ENCODE assay signal across 14 cellular contexts in the genomic region with DNA sequence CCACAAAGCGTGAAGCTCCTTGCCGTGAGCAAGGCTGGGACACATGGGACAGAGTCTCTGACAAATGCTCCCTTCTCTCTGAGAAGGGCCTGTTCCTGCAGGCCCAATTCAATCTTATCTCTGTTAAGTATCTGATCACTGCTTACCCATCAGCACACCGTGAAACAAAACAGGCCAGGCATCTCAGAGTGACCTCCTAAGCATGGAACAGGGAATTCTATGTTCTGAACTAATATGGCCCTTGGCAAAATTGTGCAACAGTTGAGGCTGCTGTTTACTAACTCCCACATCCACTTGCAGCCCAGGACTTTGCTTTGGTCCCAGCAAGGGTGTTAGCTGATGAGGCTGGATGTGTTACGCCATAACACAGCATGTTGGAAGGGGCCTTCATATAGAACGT.
A peak's percentile ranks its signal among the peaks of the same experiment; 100 is the strongest.
DNase-seq lines count a peak whose midpoint lies in the region; ATAC-seq and TF ChIP-seq lines count a peak whose summit lies in the region.
"Had no signal": no experiment of that assay in that cellular context is flagged by ENCODE, and none has a peak within 500 bp of the region (broad histone marks: within the 10 kb centered on the region; RNA-seq: fewer than 3 reads in every experiment).

No MANE protein-coding gene starts in this region.

- H3K36me3 ChIP-seq in PC-3 (ENCODE audit: low read depth, low read length) (no peaks in the 10 kb centered on the region), prostate gland (no peaks in the 10 kb centered on the region), A673 (ENCODE audit: insufficient read depth, low read length, poor library complexity, severe bottlenecking) (no peaks in the 10 kb centered on the region), MG63 (no peaks in the 10 kb centered on the region)
- no peaks in the 10 kb centered on the region for H3K36me3 ChIP-seq in CD4-positive, alpha-beta memory T cell (ENCODE audit: insufficient read depth, low read length)
- H3K36me3 ChIP-seq: BLaER1 treated with 17β-estradiol and CSF1 and Interleukin-3, amounts not matched to agents 10 nM and 100 nM had no signal

- ATAC-seq in PC-3 = no peak
- no peak for ATAC-seq in WTC11

- TF ChIP-seq CTCF in PC-3 (conservative IDR thresholded peaks at IDR 0.05; ENCODE audit: low read depth, low read length) (no peak), fibroblast of mammary gland (conservative IDR thresholded peaks at IDR 0.05; ENCODE audit: control insufficient read depth, insufficient read depth, low read depth, low read length) (no peak), prostate gland (IDR thresholded peaks at IDR 0.05) (no peak), A673 (conservative IDR thresholded peaks at IDR 0.05; ENCODE audit: low read depth, low read length) (no peak), WTC11 (IDR thresholded peaks at IDR 0.05) (no peak)

- no peaks in the 10 kb centered on the region for H3K27me3 Mint-ChIP-seq in CD4-positive, alpha-beta memory T cell
- no peaks in the 10 kb centered on the region for H3K27me3 Mint-ChIP-seq in WTC11 (ENCODE audit: low read depth)

- BruUV-seq in PC-3 (replicated peaks; lab: Mats Ljungman, UMichigan) (no TSS peak), A673 (replicated peaks; lab: Mats Ljungman, UMichigan) (no TSS peak)

- no peak overlapping the region for H3K27ac Mint-ChIP-seq in CD4-positive, alpha-beta memory T cell
- no peak overlapping the region for H3K27ac Mint-ChIP-seq in WTC11

- H4K20me1 ChIP-seq in PC-3 (ENCODE audit: low read length) = no peaks in the 10 kb centered on the region
- H4K20me1 ChIP-seq: BLaER1 treated with 17β-estradiol and CSF1 and Interleukin-3, amounts not matched to agents 10 nM and 100 nM had no signal

- CTCF ChIA-PET in PC-3 (lab: Charles Lee) = interaction anchor here (0.8 kb wide), 1 partner anchor 297 kb away, joined by 3 read pairs; no protein-coding TSS in a partner anchor
- CTCF ChIA-PET in CD4-positive, alpha-beta memory T cell (lab: Charles Lee; ENCODE audit: partially characterized antibody) = interaction anchor here (1.6 kb wide), 1 partner anchor 27 kb away, joined by 4 read pairs; no protein-coding TSS in a partner anchor
- CTCF ChIA-PET in A673 (lab: Charles Lee) = no interaction called here
- CTCF ChIA-PET in WTC11 (lab: Charles Lee) = no interaction called here

- H3K4me3 Mint-ChIP-seq in CD4-positive, alpha-beta memory T cell = no peak overlapping the region
- no peak overlapping the region for H3K4me3 Mint-ChIP-seq in WTC11

- peak overlapping the region; percentile 11; the same call in 1 of the 2 replicates for H2AFZ ChIP-seq in PC-3 (ENCODE audit: low read length)

- H3F3A ChIP-seq in PC-3 (ENCODE audit: low read length, unreplicated experiment) = no peaks in the 10 kb centered on the region

- no peaks in the 10 kb centered on the region for H3K27me3 ChIP-seq in PC-3 (ENCODE audit: low read length)
- H3K27me3 ChIP-seq in prostate gland (replicated peaks; ENCODE audit: insufficient read depth) = no peaks in the 10 kb centered on the region
- no peaks in the 10 kb centered on the region for H3K27me3 ChIP-seq in CD4-positive, alpha-beta memory T cell (ENCODE audit: insufficient read depth, low read length)
- H3K27me3 ChIP-seq in A673 (replicated peaks; ENCODE audit: insufficient read depth, low read depth, low read length, poor library complexity) = peaks cover 3% of the 10 kb centered on the region
- no peaks in the 10 kb centered on the region for H3K27me3 ChIP-seq in MG63
- H3K27me3 ChIP-seq: BLaER1 treated with 17β-estradiol and CSF1 and Interleukin-3, amounts not matched to agents 10 nM and 100 nM had no signal

- intact Hi-C loops in PC-3 (cut with micrococcal nuclease) (no loop called here), prostate gland (cut with DNase I) (no loop called here), A673 (cut with micrococcal nuclease; ENCODE audit: unreplicated experiment) (no loop called here)
- intact Hi-C loops in CD4-positive, alpha-beta memory T cell (cut with micrococcal nuclease) = no loop called here

- H3K4me3 ChIP-seq in PC-3 (ENCODE audit: low read length) (no peak overlapping the region), fibroblast of mammary gland (ENCODE audit: control insufficient read depth, low read depth, low read length) (no peak overlapping the region), prostate gland (no peak overlapping the region), A673 (ENCODE audit: low read depth, low read length, poor library complexity, severe bottlenecking) (no peak overlapping the region), MG63 (no peak overlapping the region)
- no peak overlapping the region for H3K4me3 ChIP-seq in CD4-positive, alpha-beta memory T cell (ENCODE audit: low read length in 2 of 2)
- H3K4me3 ChIP-seq: BLaER1 treated with 17β-estradiol and CSF1 and Interleukin-3, amounts not matched to agents 10 nM and 100 nM; lung had no signal

- POLR2A ChIA-PET in PC-3 (lab: Charles Lee; ENCODE audit: unreplicated experiment) (interaction anchor here (0.6 kb wide), 1 partner anchor 412 kb away, joined by 3 read pairs; no protein-coding TSS in a partner anchor), A673 (lab: Charles Lee; ENCODE audit: low non-redundant PET) (no interaction called here), WTC11 (lab: Charles Lee) (no interaction called here)
- POLR2A ChIA-PET in CD4-positive, alpha-beta memory T cell (lab: Charles Lee; ENCODE audit: partially characterized antibody) = no interaction called here

- no peaks in the 10 kb centered on the region for H3K9me2 ChIP-seq in PC-3 (replicated peaks; ENCODE audit: low read length)

- H3K4me1 Mint-ChIP-seq in CD4-positive, alpha-beta memory T cell = peaks cover 0 to 9% (median 3%) of the 10 kb centered on the region in 4 donors
- peaks cover 4% of the 10 kb centered on the region for H3K4me1 Mint-ChIP-seq in WTC11

- 49% methylated on average over 5 of the region's 5 CpGs for WGBS in prostate gland

- no peaks in the 10 kb centered on the region for H3K9me3 Mint-ChIP-seq in CD4-positive, alpha-beta memory T cell
- no peaks in the 10 kb centered on the region for H3K9me3 Mint-ChIP-seq in WTC11

- peak; percentile 10 for TF ChIP-seq POLR2A in prostate gland (IDR thresholded peaks at IDR 0.05)

- peaks cover 22% of the 10 kb centered on the region for H3K4me1 ChIP-seq in PC-3 (ENCODE audit: insufficient read depth, low read length)
- H3K4me1 ChIP-seq in prostate gland (replicated peaks) = peaks cover 6% of the 10 kb centered on the region
- H3K4me1 ChIP-seq in CD4-positive, alpha-beta memory T cell (ENCODE audit: insufficient read depth, low read length) = no peaks in the 10 kb centered on the region
- no peaks in the 10 kb centered on the region for H3K4me1 ChIP-seq in A673 (ENCODE audit: insufficient read depth, low read length, poor library complexity, severe bottlenecking)

- peak overlapping the region; percentile 20; the same call in 1 of the 2 replicates for H3K4me2 ChIP-seq in PC-3 (ENCODE audit: low read length)
- H3K4me2 ChIP-seq: BLaER1 treated with 17β-estradiol and CSF1 and Interleukin-3, amounts not matched to agents 10 nM and 100 nM had no signal

- no peak overlapping the region for H3K9ac ChIP-seq in PC-3 (ENCODE audit: low read length)
- H3K9ac ChIP-seq: BLaER1 treated with 17β-estradiol and CSF1 and Interleukin-3, amounts not matched to agents 10 nM and 100 nM had no signal

- no peak overlapping the region for H3K27ac ChIP-seq in PC-3 (ENCODE audit: low read length)
- H3K27ac ChIP-seq in prostate gland = peak overlapping the region; percentile 61 to 72
- H3K27ac ChIP-seq in CD4-positive, alpha-beta memory T cell (ENCODE audit: low read depth, low read length) = no peak overlapping the region
- no peak overlapping the region for H3K27ac ChIP-seq in A673 (ENCODE audit: low read depth, low read length, poor library complexity, severe bottlenecking)
- H3K27ac ChIP-seq: BLaER1 treated with 17β-estradiol and CSF1 and Interleukin-3, amounts not matched to agents 10 nM and 100 nM had no signal

- H3K79me2 ChIP-seq in PC-3 (ENCODE audit: low read length) = no peaks in the 10 kb centered on the region

- DNase-seq in ELF-1 (ENCODE audit: low read depth, low spot score) (peak; percentile 82), PC-3 (no peak), fibroblast of mammary gland (ENCODE audit: low read depth) (peak; percentile 47), prostate gland (ENCODE audit: low spot score) (peak; percentile 83), A673 (ENCODE audit: low spot score) (no peak), WTC11 (ENCODE audit: low spot score) (no peak), MG63 (no peak)
- no peak for DNase-seq in CD4-positive, alpha-beta memory T cell
- DNase-seq: effector CD4-positive, alpha-beta T cell; Kasumi-1; posterior cingulate gyrus; stimulated activated naive CD4-positive, alpha-beta T cell had no signal

- H3K9me3 ChIP-seq in PC-3 (ENCODE audit: low read length) (no peaks in the 10 kb centered on the region), prostate gland (no peaks in the 10 kb centered on the region), A673 (ENCODE audit: low read depth, low read length, poor library complexity, severe bottlenecking) (no peaks in the 10 kb centered on the region), MG63 (no peaks in the 10 kb centered on the region)
- no peaks in the 10 kb centered on the region for H3K9me3 ChIP-seq in CD4-positive, alpha-beta memory T cell (ENCODE audit: control insufficient read depth in 1 of 2, low read length in 2 of 2)
- H3K9me3 ChIP-seq: BLaER1 treated with 17β-estradiol and CSF1 and Interleukin-3, amounts not matched to agents 10 nM and 100 nM had no signal

- no peaks in the 10 kb centered on the region for H3K36me3 Mint-ChIP-seq in CD4-positive, alpha-beta memory T cell
- no peaks in the 10 kb centered on the region for H3K36me3 Mint-ChIP-seq in WTC11

TF ChIP-seq in WTC11, 78 proteins besides CTCF, POLR2A, EP300 and RAD21 (continues in another document):
- TF ChIP-seq, protein P1, sequence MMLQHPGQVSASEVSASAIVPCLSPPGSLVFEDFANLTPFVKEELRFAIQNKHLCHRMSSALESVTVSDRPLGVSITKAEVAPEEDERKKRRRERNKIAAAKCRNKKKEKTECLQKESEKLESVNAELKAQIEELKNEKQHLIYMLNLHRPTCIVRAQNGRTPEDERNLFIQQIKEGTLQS (CRISPR knock-in tag; conservative IDR thresholded peaks at IDR 0.05) = no peak
- TF ChIP-seq OVOL2 (CRISPR knock-in tag; IDR thresholded peaks at IDR 0.05; ENCODE audit: borderline replicate concordance) (no peak), TEAD1 (CRISPR knock-in tag; IDR thresholded peaks at IDR 0.05) (no peak), CBFB (CRISPR knock-in tag; IDR thresholded peaks at IDR 0.05; ENCODE audit: low read depth) (no peak), ZNF263 (CRISPR knock-in tag; IDR thresholded peaks at IDR 0.05; ENCODE audit: low read depth) (no peak), FOXJ3 (CRISPR knock-in tag; IDR thresholded peaks at IDR 0.05; ENCODE audit: borderline replicate concordance) (no peak), CREM (CRISPR knock-in tag; IDR thresholded peaks at IDR 0.05) (no peak)

Comparison
In these comparisons a context has a peak if more than half of its experiments do, and no peak if none do; other contexts are left out.
1. DNase-seq: peak in ELF-1 (single experiment), fibroblast of mammary gland (single experiment) and prostate gland (single experiment); none in PC-3 (single experiment), CD4-positive, alpha-beta memory T cell (0 of 5), A673 (single experiment), WTC11 (single experiment) and MG63 (single experiment).
2. H3K27ac ChIP-seq: peak in prostate gland (2 of 2); none in PC-3 (single experiment), CD4-positive, alpha-beta memory T cell (single experiment) and A673 (single experiment).
3. CTCF ChIA-PET loops: an anchor here in PC-3 (0.8 kb wide) and CD4-positive, alpha-beta memory T cell (1.6 kb wide); none called in A673 and WTC11.